In genomic region chr12:4775936-4776335, GRCh38 we compare ENCODE assay signal across 18 cellular contexts. TPM values are rescaled to one million over a fixed set of nuclear protein-coding genes. Genes with fewer than 3 reads are reported as not detected.
DNase-seq lines count a peak whose midpoint lies in the region; ATAC-seq, FAIRE-seq and TF ChIP-seq lines count a peak whose summit lies in the region.
"Had no signal": no experiment of that assay in that cellular context is flagged by ENCODE, and none has a peak within 500 bp of the region (broad histone marks: within the 10 kb centered on the region; RNA-seq: fewer than 3 reads in every experiment).

No MANE protein-coding gene starts in this region.

- H3K4me3 ChIP-seq in HepG2 (replicated peaks in 1 of 3; ENCODE audit: insufficient read depth in 1 of 3, low read depth in 2 of 3, low read length in 3 of 3), result no peak overlapping the region
- no peak overlapping the region for H3K4me3 ChIP-seq in right lobe of liver
- no peak overlapping the region for H3K4me3 ChIP-seq in mammary epithelial cell (replicated peaks in 1 of 3; ENCODE audit: insufficient read depth in 1 of 3, low read depth in 2 of 3, low read length in 3 of 3)

- TF ChIP-seq RAD21 in HepG2 (CRISPR knock-in tag; IDR thresholded peaks at IDR 0.05), result no peak

- intact Hi-C loops in HepG2 (cut with micrococcal nuclease; ENCODE audit: unreplicated experiment), result no loop called here
- intact Hi-C loops in right lobe of liver (cut with DNase I), result no loop called here
- intact Hi-C loops in activated CD4-positive, alpha-beta T cell treated with anti-CD3 and anti-CD28 coated beads, Interleukin-2, amount 10 ng/mL, durations not matched to agents 24 days and 14 days (cut with micrococcal nuclease), result no loop called here
- intact Hi-C loops in mammary epithelial cell (cut with micrococcal nuclease), result no loop called here

- no peak overlapping the region for H3K4me3 Mint-ChIP-seq in activated CD4-positive, alpha-beta T cell treated with anti-CD3 and anti-CD28 coated beads, Interleukin-2, amount 10 ng/mL, durations not matched to agents 24 days and 14 days
- H3K4me3 Mint-ChIP-seq: CD4-positive, CD25-positive, alpha-beta regulatory T cell; CD8-positive, alpha-beta memory T cell; H9 had no signal

- H3K36me3 ChIP-seq in HepG2 (replicated peaks in 1 of 2; ENCODE audit: control insufficient read depth in 1 of 2, insufficient read depth in 2 of 2, low read length in 2 of 2) (no peaks in the 10 kb centered on the region), right lobe of liver (no peaks in the 10 kb centered on the region), mammary epithelial cell (ENCODE audit: insufficient read depth, low read length) (no peaks in the 10 kb centered on the region)
- H3K36me3 ChIP-seq: BE2C had no signal

- H3K9me3 Mint-ChIP-seq in activated CD4-positive, alpha-beta T cell treated with anti-CD3 and anti-CD28 coated beads, Interleukin-2, amount 10 ng/mL, durations not matched to agents 24 days and 14 days, result no peaks in the 10 kb centered on the region
- H3K9me3 Mint-ChIP-seq: CD8-positive, alpha-beta memory T cell; H9 had no signal

- H3K27ac ChIP-seq in HepG2 (ENCODE audit: extremely low read length, insufficient read depth, low read length) (no peak overlapping the region), right lobe of liver (no peak overlapping the region), mammary epithelial cell (ENCODE audit: insufficient read depth, low read depth, low read length) (no peak overlapping the region)

- H2AFZ ChIP-seq in HepG2 (ENCODE audit: low read length), result no peak overlapping the region
- H2AFZ ChIP-seq in mammary epithelial cell (ENCODE audit: low read depth, low read length), result no peak overlapping the region

- H4K20me1 ChIP-seq in HepG2 (ENCODE audit: insufficient read depth, low read length), result no peaks in the 10 kb centered on the region
- no peaks in the 10 kb centered on the region for H4K20me1 ChIP-seq in mammary epithelial cell (ENCODE audit: insufficient read depth, low read length)

- H3K4me2 ChIP-seq in HepG2 (ENCODE audit: low read depth, low read length) (no peak overlapping the region), mammary epithelial cell (ENCODE audit: insufficient read depth, low read depth, low read length) (no peak overlapping the region)

- H3K27me3 Mint-ChIP-seq in activated CD4-positive, alpha-beta T cell treated with anti-CD3 and anti-CD28 coated beads, Interleukin-2, amount 10 ng/mL, durations not matched to agents 24 days and 14 days, result peaks cover 35% of the 10 kb centered on the region

- no TSS peak for BruUV-seq in HepG2 (replicated peaks; lab: Mats Ljungman, UMichigan)
- no TSS peak for BruUV-seq in mammary epithelial cell (replicated peaks; lab: Mats Ljungman, UMichigan)

- H3K4me1 Mint-ChIP-seq in activated CD4-positive, alpha-beta T cell treated with anti-CD3 and anti-CD28 coated beads, Interleukin-2, amount 10 ng/mL, durations not matched to agents 24 days and 14 days, result no peaks in the 10 kb centered on the region
- H3K4me1 Mint-ChIP-seq: CD4-positive, CD25-positive, alpha-beta regulatory T cell; CD8-positive, alpha-beta memory T cell had no signal

- POLR2A ChIA-PET in HepG2 (lab: Yijun Ruan, JAX), result no interaction called here

- 4% methylated on average over 4 of the region's 4 CpGs for WGBS in HepG2 (ENCODE audit: low lambda C conversion rate)
- 36% methylated on average over 4 of the region's 4 CpGs for WGBS in right lobe of liver (ENCODE audit: insufficient coverage, low coverage, low lambda C conversion rate, missing lambda C conversion rate)
- 2% methylated on average over 4 of the region's 4 CpGs for WGBS in mammary epithelial cell (ENCODE audit: low coverage, missing lambda C conversion rate)

- H3K27ac Mint-ChIP-seq in activated CD4-positive, alpha-beta T cell treated with anti-CD3 and anti-CD28 coated beads, Interleukin-2, amount 10 ng/mL, durations not matched to agents 24 days and 14 days, result no peak overlapping the region
- H3K27ac Mint-ChIP-seq: CD4-positive, CD25-positive, alpha-beta regulatory T cell; CD8-positive, alpha-beta memory T cell; H9 had no signal

- H3K79me2 ChIP-seq in HepG2 (ENCODE audit: insufficient read depth, low read length) (no peaks in the 10 kb centered on the region), mammary epithelial cell (ENCODE audit: insufficient read depth, low read length) (no peaks in the 10 kb centered on the region)

- peaks cover 5 to 21% of the 10 kb centered on the region in 2 experiments; a peak in 4 of 5 replicates for H3K27me3 ChIP-seq in HepG2 (ENCODE audit: control insufficient read depth in 1 of 2, insufficient read depth in 2 of 2, low read length in 2 of 2)
- H3K27me3 ChIP-seq in right lobe of liver, result no peaks in the 10 kb centered on the region
- peaks cover 10% of the 10 kb centered on the region for H3K27me3 ChIP-seq in mammary epithelial cell (ENCODE audit: insufficient read depth, low read length)

- FAIRE-seq in HepG2 (lab: Jason Lieb, UNC) (no peak), HTR-8/SVneo (lab: Jason Lieb, UNC) (no peak)
- FAIRE-seq: D721Med, H1 had no signal

- H3K4me1 ChIP-seq in HepG2 (ENCODE audit: insufficient read depth, low read length), result peaks cover 12% of the 10 kb centered on the region; the same call in 1 of the 2 replicates
- no peaks in the 10 kb centered on the region for H3K4me1 ChIP-seq in right lobe of liver
- no peaks in the 10 kb centered on the region for H3K4me1 ChIP-seq in mammary epithelial cell (ENCODE audit: insufficient read depth, low read length)
- H3K4me1 ChIP-seq: BE2C, Caco-2 had no signal

- dilution Hi-C loops in mammary epithelial cell (cut with HindIII; ENCODE audit: low sequenced_read_pairs), result no loop called here

- CTCF ChIA-PET in HepG2 (lab: Yijun Ruan, JAX; ENCODE audit: low intra/inter-chr PET ratio, low total read pairs), result no interaction called here
- CTCF ChIA-PET in mammary epithelial cell (lab: Charles Lee; ENCODE audit: low non-redundant PET), result no interaction called here

- H3K9me3 ChIP-seq in HepG2 (ENCODE audit: low read length) (no peaks in the 10 kb centered on the region), right lobe of liver (no peaks in the 10 kb centered on the region), mammary epithelial cell (replicated peaks; ENCODE audit: insufficient read depth, low read length) (no peaks in the 10 kb centered on the region)
- H3K9me3 ChIP-seq: BE2C had no signal

- ATAC-seq in HepG2 (no peak), right lobe of liver (no peak)

- TF ChIP-seq POLR2A in HepG2 (IDR thresholded peaks at IDR 0.05; ENCODE audit: insufficient read depth in 1 of 2, low read depth in 2 of 2, low read length in 2 of 2), result no peak
- TF ChIP-seq POLR2A in right lobe of liver (IDR thresholded peaks at IDR 0.05), result no peak

- in situ Hi-C loops in HepG2 (cut with HindIII; ENCODE audit: extremely low pct_ligation_motif_present, low pct_unique_long_range_greater_than_20kb), result no loop called here
- in situ Hi-C loops in mammary epithelial cell (cut with MboI; ENCODE audit: low sequenced_read_pairs in 2 of 2), result no loop called here

- no peak for TF ChIP-seq CTCF in HepG2 (CRISPR knock-in tag; IDR thresholded peaks at IDR 0.05)
- TF ChIP-seq CTCF in right lobe of liver (IDR thresholded peaks at IDR 0.05), result no peak
- no peak for TF ChIP-seq CTCF in mammary epithelial cell (conservative IDR thresholded peaks at IDR 0.05 in 1 of 2, IDR thresholded peaks at IDR 0.05 in 1 of 2; ENCODE audit: extremely low read depth in 1 of 2, insufficient read depth in 1 of 2, low read depth in 1 of 2, low read length in 2 of 2)

- no peak for DNase-seq in HepG2 (ENCODE audit: low spot score)
- no peak for DNase-seq in right lobe of liver
- DNase-seq in globus pallidus (ENCODE audit: low spot score), result peak; percentile 24
- DNase-seq in midbrain (lab: John Stamatoyannopoulos, UW), result peak; percentile 2
- DNase-seq in activated CD4-positive, alpha-beta T cell treated with anti-CD3 and anti-CD28 coated beads, Interleukin-2, amount 10 ng/mL, durations not matched to agents 24 days and 14 days, result no peak
- no peak for DNase-seq in mammary epithelial cell
- no peak for DNase-seq in HTR-8/SVneo (ENCODE audit: insufficient read length, low spot score)
- DNase-seq: BE2C; C1 segment of cervical spinal cord; Caco-2; CD4-positive, CD25-positive, alpha-beta regulatory T cell; CD8-positive, alpha-beta memory T cell; DMS79 treated with DMSO at 0.1 percent for 48 hours; GF-D8; H9 had no signal

- no peaks in the 10 kb centered on the region for H3K36me3 Mint-ChIP-seq in activated CD4-positive, alpha-beta T cell treated with anti-CD3 and anti-CD28 coated beads, Interleukin-2, amount 10 ng/mL, durations not matched to agents 24 days and 14 days (ENCODE audit: low read depth)
- H3K36me3 Mint-ChIP-seq: CD8-positive, alpha-beta memory T cell had no signal

- no peak overlapping the region for H3K9ac ChIP-seq in HepG2 (ENCODE audit: insufficient read depth, low read depth, low read length)
- no peak overlapping the region for H3K9ac ChIP-seq in mammary epithelial cell (ENCODE audit: insufficient read depth, low read length)

- no peak for TF ChIP-seq EP300 in HepG2 (IDR thresholded peaks at IDR 0.05; ENCODE audit: low read depth in 2 of 2, low read length in 2 of 2)
- TF ChIP-seq EP300 in HepG2 (CRISPR knock-in tag; IDR thresholded peaks at IDR 0.05; ENCODE audit: borderline replicate concordance), result no peak

RNA-seq across cellular contexts. Expression of gene GALNT8, which starts 55.7 kb away (rescaled TPM):
- total RNA-seq in HepG2 (2016; rRNA removed; fragmentation: Illumina TruSeq; extraction: Trizol) (not detected in 2 replicates), right lobe of liver (under 1 TPM in 4 of 6 experiments, not detected in 2; 0.09 to 0.37 (median 0.11) TPM), mammary epithelial cell (1 to 10 TPM in 1 of 2 donors, not detected in 1; 2.8 TPM)
- 0.09 TPM in 1 of 2 replicates, not detected in the other for total RNA-seq in HepG2 (2016; cell fraction: cytosol; rRNA removed; fragmentation: Illumina TruSeq; extraction: Trizol; ENCODE audit: low read depth)
- not detected in 2 replicates for total RNA-seq in HepG2 (2016; cell fraction: insoluble cytoplasmic fraction; rRNA removed; fragmentation: Illumina TruSeq; extraction: Trizol)
- 0.12 TPM in 1 of 2 replicates, not detected in the other for total RNA-seq in HepG2 (2016; cell fraction: membrane; rRNA removed; fragmentation: Illumina TruSeq; extraction: Trizol)
- not detected in 2 replicates for total RNA-seq in HepG2 (2016; cell fraction: nucleus; rRNA removed; fragmentation: Illumina TruSeq; extraction: Trizol)
- polyA plus RNA-seq in HepG2 (2011; rRNA removed) (0.05 and 0.45 TPM in 2 replicates), mammary epithelial cell (not detected)
- polyA plus RNA-seq in HepG2 (2011; cell fraction: cytosol; rRNA removed), result 0.03 TPM in 1 of 2 replicates, not detected in the other
- 0.42 and 0.45 TPM in 2 replicates for polyA plus RNA-seq in HepG2 (2011; cell fraction: nucleus; rRNA removed)
- 0.07 TPM in 1 of 2 replicates, not detected in the other for polyA plus RNA-seq in HepG2 (2012)
- not detected in 2 replicates for polyA plus RNA-seq in HepG2 (2016; cell fraction: cytosol; fragmentation: Illumina TruSeq; extraction: Trizol; ENCODE audit: low read depth)
- not detected in 2 replicates for polyA plus RNA-seq in HepG2 (2016; cell fraction: insoluble cytoplasmic fraction; fragmentation: Illumina TruSeq; extraction: Trizol; ENCODE audit: low read depth)
- polyA plus RNA-seq in HepG2 (2016; cell fraction: membrane; fragmentation: Illumina TruSeq; extraction: Trizol; ENCODE audit: low read depth), result not detected in 2 replicates
- not detected in 2 replicates for polyA plus RNA-seq in HepG2 (2016; cell fraction: nucleus; fragmentation: Illumina TruSeq; extraction: Trizol; ENCODE audit: insufficient read depth, low read depth)
- polyA minus RNA-seq in HepG2 (2011; rRNA and poly(A)+ RNA removed; ENCODE audit: low replicate concordance), result 0.28 TPM in 1 of 2 replicates, not detected in the other
- not detected in 2 replicates for polyA minus RNA-seq in HepG2 (2011; cell fraction: cytosol; rRNA and poly(A)+ RNA removed)
- 0.25 and 1.0 TPM in 2 replicates for polyA minus RNA-seq in HepG2 (2011; cell fraction: nucleus; rRNA and poly(A)+ RNA removed)
- 0.82 and 0.99 TPM in 2 replicates for total RNA-seq in activated CD4-positive, alpha-beta T cell treated with anti-CD3 and anti-CD28 coated beads, Interleukin-2, amount 10 ng/mL, durations not matched to agents 24 days and 14 days
- polyA minus RNA-seq in mammary epithelial cell, result not detected
- total RNA-seq: A172, Caco-2 had no signal

Comparison
In these comparisons a context has a peak if more than half of its experiments do, and no peak if none do; other contexts are left out.
1. DNase-seq: peak in globus pallidus (single experiment) and midbrain (single experiment); none in HepG2 (single experiment), right lobe of liver (0 of 3), activated CD4-positive, alpha-beta T cell treated with anti-CD3 and anti-CD28 coated beads, Interleukin-2, amount 10 ng/mL, durations not matched to agents 24 days and 14 days (single experiment), mammary epithelial cell (single experiment) and HTR-8/SVneo (single experiment).